In the genomic region with DNA sequence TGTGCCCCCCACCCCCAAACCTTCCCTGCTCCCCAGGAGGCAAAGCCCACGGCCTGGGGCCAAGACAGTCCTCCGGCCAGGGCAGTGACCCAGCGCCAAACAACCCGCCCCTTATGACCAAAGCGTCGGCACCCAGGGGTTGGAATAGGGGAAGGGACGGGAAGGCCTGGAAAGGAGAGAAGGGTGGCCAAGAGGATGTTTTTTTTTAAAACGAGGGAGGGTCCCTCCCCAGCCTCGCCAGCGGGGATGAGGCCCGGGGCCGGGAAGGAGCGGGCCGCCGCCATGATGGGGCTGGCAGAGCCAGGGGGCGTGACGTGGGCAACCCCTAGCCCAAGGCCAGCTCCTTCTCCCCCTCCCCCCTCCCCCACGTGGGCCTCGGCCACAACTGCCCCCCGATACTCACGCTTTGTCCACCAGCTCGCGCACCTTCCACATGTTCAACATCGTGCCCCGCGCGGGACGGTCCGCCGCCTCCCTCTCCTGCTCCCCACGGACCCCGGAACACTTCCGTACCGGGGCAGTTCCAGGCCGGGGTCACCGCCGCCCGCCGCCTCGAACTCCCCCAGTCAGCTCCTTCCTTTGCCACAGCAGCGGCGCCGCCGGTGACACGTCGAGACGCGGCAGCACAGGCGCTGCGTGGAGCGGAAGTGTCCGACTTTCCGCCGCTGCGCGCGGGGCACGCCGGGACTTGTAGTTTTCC, we compare ENCODE assay signal across 8 cellular contexts. TPM values are rescaled to one million over a fixed set of nuclear protein-coding genes. Genes with fewer than 3 reads are reported as not detected.
DNase-seq lines count a peak whose midpoint lies in the region; ATAC-seq and TF ChIP-seq lines count a peak whose summit lies in the region.

Gene CLINT1 (minus strand): TSS at position 619 of the 700 bp plus-strand sequence. CDS start 175 bp downstream, at position 444.

- peak within 1 kb of the TSS; percentile 93 for H3K4me3 Mint-ChIP-seq in type B pancreatic cell

- no peaks in the 10 kb centered on the region for H3K36me3 ChIP-seq in heart left ventricle

- peaks cover 0 to 47% (median 26%) of the 10 kb centered on the region in 12 donors for H3K4me1 ChIP-seq in heart left ventricle

- peak; percentile 69 for TF ChIP-seq POLR2A in GM10847 (IDR thresholded peaks at IDR 0.05; ENCODE audit: extremely low read depth, insufficient read length)
- TF ChIP-seq POLR2A in heart left ventricle (IDR thresholded peaks at IDR 0.05): peak in 1 of 2 donors; percentile 82

- H3K27me3 Mint-ChIP-seq in type B pancreatic cell: no peaks in the 10 kb centered on the region

- no peaks in the 10 kb centered on the region for H3K9me3 Mint-ChIP-seq in type B pancreatic cell

- peak within 1 kb of the TSS; percentile 35 to 93 (median 90) for H3K27ac ChIP-seq in heart left ventricle

- peak within 1 kb of the TSS; percentile 67 to 98 (median 88) for H3K4me3 ChIP-seq in heart left ventricle

- intact Hi-C loops in T-helper 1 cell treated with Interleukin-12 subunit alpha and Interleukin-12 subunit beta and Interleukin-4 antibody, amounts not matched to agents 30 ng/mL and 1 ng/mL, for 36 hours (cut with micrococcal nuclease): loop anchor here (1.0 to 10.0 kb wide), 12 partner anchors 34 to 1916 kb away; partner anchors contain the start of genes ITK, LSM11, RNF145 and UBLCP1
- intact Hi-C loops in heart left ventricle (cut with DNase I): loop anchor here (2.0 to 10.0 kb wide), 10 partner anchors 36 to 136 kb away; no protein-coding TSS in a partner anchor
- intact Hi-C loops in posterior cingulate gyrus (cut with DNase I): loop anchor here (5.0 kb wide), 2 partner anchors 41 to 89 kb away; no protein-coding TSS in a partner anchor

- DNase-seq in NCI-H1436 (lab: John Stamatoyannopoulos, UW): peak; percentile 63
- peak; percentile 77 for DNase-seq in amniotic epithelial cell (ENCODE audit: low read depth)
- peak; percentile 93 to 97 (median 94) for DNase-seq in heart left ventricle
- peak; percentile 89 to 99 (median 93) for DNase-seq in posterior cingulate gyrus
- DNase-seq in type B pancreatic cell (ENCODE audit: extremely low spot score, unreplicated experiment): peak; percentile 93

- no peaks in the 10 kb centered on the region for H3K27me3 ChIP-seq in heart left ventricle

- ATAC-seq in HG02678 (IDR thresholded peaks at IDR 0.05; ENCODE audit: unreplicated experiment) (peak; percentile 54), heart left ventricle (peak; percentile 93 to 99 (median 99))

- H3K4me1 Mint-ChIP-seq in type B pancreatic cell (ENCODE audit: unreplicated experiment): peaks cover 27% of the 10 kb centered on the region

- H3K36me3 Mint-ChIP-seq in type B pancreatic cell: peaks cover 3% of the 10 kb centered on the region

- no peaks in the 10 kb centered on the region for H3K9me3 ChIP-seq in heart left ventricle

- TF ChIP-seq CTCF in heart left ventricle (IDR thresholded peaks at IDR 0.05): peak in 1 of 12 donors; percentile 12
- no peak for TF ChIP-seq CTCF in type B pancreatic cell (conservative IDR thresholded peaks at IDR 0.05)

- H3K27ac Mint-ChIP-seq in type B pancreatic cell: peak within 1 kb of the TSS; percentile 91

- WGBS in heart left ventricle, 4 donors: 0 to 1% (median 1%) methylated on average over 32 to 59 of the region's 59 CpGs

RNA-seq across cellular contexts. Expression of gene CLINT1, which starts in this region (rescaled TPM):
- 72.1 and 72.2 TPM in 2 replicates for total RNA-seq in T-helper 1 cell treated with Interleukin-12 subunit alpha and Interleukin-12 subunit beta and Interleukin-4 antibody, amounts not matched to agents 30 ng/mL and 1 ng/mL, for 36 hours
- total RNA-seq in heart left ventricle (10 to 100 TPM; 40.1 to 84.8 (median 51.2) TPM), type B pancreatic cell (ENCODE audit: low replicate concordance) (81.8 and 88.8 TPM in 2 replicates)
- 10 to 100 TPM; 13.0 to 41.9 TPM for polyA plus RNA-seq in heart left ventricle

Comparison
In these comparisons a context has a peak if more than half of its experiments do, and no peak if none do; other contexts are left out.
1. Peak in every context shown above with its lines: DNase-seq, ATAC-seq, H3K4me3 ChIP-seq and H3K27ac ChIP-seq.